23 cellular contexts compared by ENCODE assay signal in genomic region chrX:17564689-17565409, GRCh38.
DNase-seq lines count a peak whose midpoint lies in the region; ATAC-seq and TF ChIP-seq lines count a peak whose summit lies in the region.
"Had no signal": no experiment of that assay in that cellular context is flagged by ENCODE, and none has a peak within 500 bp of the region (broad histone marks: within the 10 kb centered on the region; RNA-seq: fewer than 3 reads in every experiment).

No MANE protein-coding gene starts in this region.

- no peak overlapping the region for H3K27ac Mint-ChIP-seq in mesothelial cell of epicardium
- H3K27ac Mint-ChIP-seq: activated naive CD8-positive, alpha-beta T cell had no signal

- H3K27me3 Mint-ChIP-seq in mesothelial cell of epicardium (ENCODE audit: low read depth) = no peaks in the 10 kb centered on the region
- H3K27me3 Mint-ChIP-seq: activated naive CD8-positive, alpha-beta T cell had no signal

- H3K36me3 ChIP-seq in MG63 = no peaks in the 10 kb centered on the region
- H3K36me3 ChIP-seq: heart left ventricle, tibial nerve had no signal

- no peaks in the 10 kb centered on the region for H3K9me3 Mint-ChIP-seq in mesothelial cell of epicardium

- no peaks in the 10 kb centered on the region for H3K9me3 ChIP-seq in MG63
- H3K9me3 ChIP-seq: heart left ventricle, tibial nerve had no signal

- H3K4me1 Mint-ChIP-seq in mesothelial cell of epicardium = peaks cover 26% of the 10 kb centered on the region

- H3K4me3 Mint-ChIP-seq in mesothelial cell of epicardium = no peak overlapping the region
- H3K4me3 Mint-ChIP-seq: activated naive CD8-positive, alpha-beta T cell had no signal

- H3K27me3 ChIP-seq in MG63 = no peaks in the 10 kb centered on the region
- H3K27me3 ChIP-seq: tibial nerve had no signal

- no peaks in the 10 kb centered on the region for H3K36me3 Mint-ChIP-seq in mesothelial cell of epicardium
- H3K36me3 Mint-ChIP-seq: activated naive CD8-positive, alpha-beta T cell had no signal

- no peak for ATAC-seq in HG03521 (IDR thresholded peaks at IDR 0.05; ENCODE audit: unreplicated experiment)
- ATAC-seq: GM12878, heart left ventricle, HepG2 had no signal

- DNase-seq in CD1c-positive myeloid dendritic cell (ENCODE audit: extremely low spot score) (peak; percentile 34), MG63 (peak; percentile 80), cerebellar cortex (ENCODE audit: low spot score) (peak; percentile 44), renal cortical epithelial cell (ENCODE audit: low read depth) (peak; percentile 69), SW480 (ENCODE audit: low spot score) (no peak), amygdala (lab: John Stamatoyannopoulos, UW) (no peak), mesothelial cell of epicardium (ENCODE audit: low spot score in 2 of 2, unreplicated experiment in 2 of 2) (no peak)
- DNase-seq: activated CD4-positive, alpha-beta T cell treated with anti-CD3 and anti-CD28 coated beads for 4 hours; activated T-cell treated with anti-CD3 and anti-CD28 coated beads for 4 hours; cerebellar nuclear complex; HCEC 1CT; midbrain; NCI-H1092; NCI-H774; SHP77; stimulated activated CD4-positive, alpha-beta T cell treated with anti-CD3 and anti-CD28 coated beads, Interleukin-4, amount 100 ng/mL, for 4 hours; T-helper 9 cell had no signal

- TF ChIP-seq CTCF in mesothelial cell of epicardium (IDR thresholded peaks at IDR 0.05; ENCODE audit: unreplicated experiment) = no peak

- no peak overlapping the region for H3K4me3 ChIP-seq in MG63
- H3K4me3 ChIP-seq: GM12878, heart left ventricle, tibial nerve had no signal

Comparison
In these comparisons a context has a peak if more than half of its experiments do, and no peak if none do; other contexts are left out.
1. DNase-seq: peak in CD1c-positive myeloid dendritic cell (single experiment), MG63 (single experiment), cerebellar cortex (single experiment) and renal cortical epithelial cell (single experiment); none in SW480 (single experiment), amygdala (0 of 56) and mesothelial cell of epicardium (0 of 2).